ENCODE assay signal across 28 cellular contexts in the genomic region with DNA sequence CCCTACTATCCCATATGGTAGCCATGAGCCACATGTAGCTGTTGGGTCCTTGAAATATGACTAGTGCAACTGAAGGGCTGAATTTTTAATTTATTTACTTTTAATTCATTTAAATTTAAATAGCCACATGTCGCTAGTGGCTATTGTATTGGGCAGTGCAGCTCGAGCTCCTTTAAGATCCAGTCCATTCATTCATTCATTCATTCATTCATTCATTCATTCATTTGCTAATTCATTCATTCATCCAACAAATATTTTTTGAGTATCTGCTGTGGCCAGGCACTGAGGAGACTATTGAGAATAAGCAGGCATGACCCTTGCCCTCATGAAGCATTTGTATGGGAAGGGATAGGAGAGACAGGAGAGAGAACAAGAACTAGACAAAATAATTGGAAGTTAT.
"Had no signal": no experiment of that assay in that cellular context is flagged by ENCODE, and none has a peak within 500 bp of the region (broad histone marks: within the 10 kb centered on the region; RNA-seq: fewer than 3 reads in every experiment).

No MANE protein-coding gene starts in this region.

- H3K4me3 ChIP-seq: left ventricle myocardium inferior, lung, mucosa of descending colon, pancreas, prostate gland, sigmoid colon, spleen, tibial nerve, uterus had no signal

- H3K36me3 ChIP-seq: left ventricle myocardium inferior, pancreas, prostate gland, sigmoid colon, spleen, tibial nerve, uterus had no signal

- H3K9me3 ChIP-seq: left ventricle myocardium inferior, mucosa of descending colon, pancreas, prostate gland, sigmoid colon, spleen, tibial nerve, uterus had no signal

- H3K27me3 ChIP-seq: pancreas, sigmoid colon, tibial nerve, uterus had no signal

- H3K36me3 Mint-ChIP-seq: immature natural killer cell; memory B cell; naive thymus-derived CD4-positive, alpha-beta T cell; natural killer cell treated with Interleukin-12 subunit alpha and Interleukin-12 subunit beta and Interleukin-15 and Interleukin-18, amount 100 ng/mL, for 72 hours; stimulated activated effector memory CD8-positive, alpha-beta T cell treated with anti-CD3 and anti-CD28 coated beads, Interleukin-12 subunit alpha, Interleukin-12 subunit beta, amount 100 ng/mL, for 72 hours; type B pancreatic cell had no signal

- DNase-seq: hypothalamus; immature natural killer cell; left ventricle myocardium inferior; midbrain; mucosa of descending colon; naive thymus-derived CD4-positive, alpha-beta T cell; nucleus accumbens; pancreas; posterior cingulate gyrus; retina; right cardiac atrium; sigmoid colon; small intestine; stimulated activated CD4-positive, alpha-beta T cell treated with anti-CD3 and anti-CD28 coated beads, Interleukin-4, amount 100 ng/mL, for 24 hours; stimulated activated naive CD4-positive, alpha-beta T cell treated with Interleukin-2 at 50 U/mL for 16 hours; stimulated activated naive CD8-positive, alpha-beta T cell treated with anti-CD3 and anti-CD28 coated beads, Interleukin-15, amount 100 ng/mL, for 72 hours; substantia nigra; uterus had no signal

- H3K27ac Mint-ChIP-seq: immature natural killer cell; memory B cell; natural killer cell treated with Interleukin-12 subunit alpha and Interleukin-12 subunit beta and Interleukin-15 and Interleukin-18, amount 100 ng/mL, for 72 hours; stimulated activated effector memory CD8-positive, alpha-beta T cell treated with anti-CD3 and anti-CD28 coated beads, Interleukin-12 subunit alpha, Interleukin-12 subunit beta, amount 100 ng/mL, for 72 hours; type B pancreatic cell had no signal

- H3K4me1 Mint-ChIP-seq: immature natural killer cell; memory B cell; naive thymus-derived CD4-positive, alpha-beta T cell; neural crest cell; stimulated activated effector memory CD8-positive, alpha-beta T cell treated with anti-CD3 and anti-CD28 coated beads, Interleukin-12 subunit alpha, Interleukin-12 subunit beta, amount 100 ng/mL, for 72 hours; stimulated activated naive CD8-positive, alpha-beta T cell treated with anti-CD3 and anti-CD28 coated beads, Interleukin-15, amount 100 ng/mL, for 72 hours had no signal

- H3K4me1 ChIP-seq: left ventricle myocardium inferior, pancreas, prostate gland, sigmoid colon, spleen, tibial nerve, uterus had no signal

- H3K27ac ChIP-seq: left ventricle myocardium inferior, pancreas, prostate gland, sigmoid colon, spleen, tibial nerve, uterus had no signal

- H3K27me3 Mint-ChIP-seq: natural killer cell treated with Interleukin-12 subunit alpha and Interleukin-12 subunit beta and Interleukin-15 and Interleukin-18, amount 100 ng/mL, for 72 hours; stimulated activated naive CD8-positive, alpha-beta T cell treated with anti-CD3 and anti-CD28 coated beads, Interleukin-15, amount 100 ng/mL, for 72 hours had no signal

- H3K4me3 Mint-ChIP-seq: immature natural killer cell; memory B cell; naive thymus-derived CD4-positive, alpha-beta T cell; natural killer cell treated with Interleukin-12 subunit alpha and Interleukin-12 subunit beta and Interleukin-15 and Interleukin-18, amount 100 ng/mL, for 72 hours; neural crest cell; stimulated activated effector memory CD8-positive, alpha-beta T cell treated with anti-CD3 and anti-CD28 coated beads, Interleukin-12 subunit alpha, Interleukin-12 subunit beta, amount 100 ng/mL, for 72 hours; stimulated activated naive CD8-positive, alpha-beta T cell treated with anti-CD3 and anti-CD28 coated beads, Interleukin-15, amount 100 ng/mL, for 72 hours; type B pancreatic cell had no signal

- H3K9me3 Mint-ChIP-seq: immature natural killer cell; memory B cell; natural killer cell treated with Interleukin-12 subunit alpha and Interleukin-12 subunit beta and Interleukin-15 and Interleukin-18, amount 100 ng/mL, for 72 hours; neural crest cell; stimulated activated effector memory CD8-positive, alpha-beta T cell treated with anti-CD3 and anti-CD28 coated beads, Interleukin-12 subunit alpha, Interleukin-12 subunit beta, amount 100 ng/mL, for 72 hours; stimulated activated naive CD8-positive, alpha-beta T cell treated with anti-CD3 and anti-CD28 coated beads, Interleukin-15, amount 100 ng/mL, for 72 hours; type B pancreatic cell had no signal

- ATAC-seq: mucosa of descending colon; naive thymus-derived CD4-positive, alpha-beta T cell; pancreas; right cardiac atrium; stimulated activated effector memory CD8-positive, alpha-beta T cell treated with anti-CD3 and anti-CD28 coated beads, Interleukin-12 subunit alpha, Interleukin-12 subunit beta, amount 100 ng/mL, for 72 hours; stimulated activated naive CD8-positive, alpha-beta T cell treated with anti-CD3 and anti-CD28 coated beads, Interleukin-15, amount 100 ng/mL, for 72 hours had no signal

- FAIRE-seq: islet of Langerhans, pancreas, small intestine had no signal
